1 cellular context compared by ENCODE assay signal in the genomic region with DNA sequence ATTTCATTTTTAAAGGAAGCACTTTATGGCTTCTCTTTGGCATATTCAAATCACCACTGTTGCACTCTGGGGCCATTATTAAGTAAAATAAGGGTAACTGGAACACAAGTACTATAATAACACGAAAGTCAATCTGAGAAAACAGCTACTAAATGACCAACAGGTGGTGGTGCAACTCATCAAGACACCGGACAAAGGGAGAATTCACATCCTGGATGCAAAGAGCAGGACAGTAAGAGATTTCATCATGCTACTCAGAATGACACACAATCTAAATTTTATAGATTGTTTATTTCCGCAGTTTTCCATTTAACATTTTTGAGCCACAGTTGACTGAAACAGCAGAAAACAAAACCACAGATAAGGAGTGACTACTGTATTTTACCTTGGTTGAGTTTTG.
TF ChIP-seq lines count a peak whose summit lies in the region.

No MANE protein-coding gene starts in this region.

TF ChIP-seq in GM12878, 131 proteins besides CTCF, POLR2A, EP300 and RAD21 (continued from another document):
- TF ChIP-seq SMC3 (IDR thresholded peaks at IDR 0.05; ENCODE audit: borderline replicate concordance, low read length): peak; percentile 5; the same call in 1 of the 2 replicates
- TF ChIP-seq, protein P1, sequence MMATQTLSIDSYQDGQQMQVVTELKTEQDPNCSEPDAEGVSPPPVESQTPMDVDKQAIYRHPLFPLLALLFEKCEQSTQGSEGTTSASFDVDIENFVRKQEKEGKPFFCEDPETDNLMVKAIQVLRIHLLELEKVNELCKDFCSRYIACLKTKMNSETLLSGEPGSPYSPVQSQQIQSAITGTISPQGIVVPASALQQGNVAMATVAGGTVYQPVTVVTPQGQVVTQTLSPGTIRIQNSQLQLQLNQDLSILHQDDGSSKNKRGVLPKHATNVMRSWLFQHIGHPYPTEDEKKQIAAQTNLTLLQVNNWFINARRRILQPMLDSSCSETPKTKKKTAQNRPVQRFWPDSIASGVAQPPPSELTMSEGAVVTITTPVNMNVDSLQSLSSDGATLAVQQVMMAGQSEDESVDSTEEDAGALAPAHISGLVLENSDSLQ (IDR thresholded peaks at IDR 0.05): no peak
